In genomic region chr14:101233391-101233790, GRCh38 we compare ENCODE assay signal across 22 cellular contexts.
"Had no signal": no experiment of that assay in that cellular context is flagged by ENCODE, and none has a peak within 500 bp of the region (broad histone marks: within the 10 kb centered on the region; RNA-seq: fewer than 3 reads in every experiment).

No MANE protein-coding gene starts in this region.

- ATAC-seq: activated T-cell treated with anti-CD3 and anti-CD28 coated beads, Interleukin-2, amount 50 U/mL, for 4 hours; effector memory CD8-positive, alpha-beta T cell; gastrocnemius medialis; right cardiac atrium; T-helper 17 cell had no signal

- DNase-seq: activated B cell treated with CpG ODN at 0.5 μM for 24 hours; activated CD4-positive, alpha-beta T cell treated with anti-CD3 and anti-CD28 coated beads for 4 hours; activated CD4-positive, alpha-beta T cell treated with anti-CD3 and anti-CD28 coated beads, Interleukin-2, amount 50 U/mL, for 48 hours; activated naive CD4-positive, alpha-beta T cell treated with Interleukin-2 at 50 U/mL for 16 hours; activated naive CD8-positive, alpha-beta T cell treated with anti-CD3 and anti-CD28 coated beads for 36 hours; activated T-cell treated with anti-CD3 and anti-CD28 coated beads, Interleukin-2, amount 50 U/mL, for 4 hours; effector memory CD8-positive, alpha-beta T cell; gastrocnemius medialis; left ventricle myocardium inferior; ovary; right cardiac atrium; stimulated activated CD4-positive, alpha-beta T cell treated with anti-CD3 and anti-CD28 coated beads, Interleukin-4, amount 100 ng/mL, for 24 hours; substantia nigra; SW 1271; T-helper 17 cell; thyroid gland had no signal

- H3K27ac Mint-ChIP-seq: activated B cell treated with CpG ODN at 0.5 μM for 24 hours; activated naive CD8-positive, alpha-beta T cell treated with anti-CD3 and anti-CD28 coated beads for 36 hours; activated T-helper 2 cell treated with anti-CD3 and anti-CD28 coated beads, Interferon-gamma antibody, Interleukin-2, Interleukin-4, amounts not matched to agents 10 μg/mL and 5 μg/mL and 100 μg/mL, durations not matched to agents 14 hours and 24 hours and 36 hours; effector memory CD8-positive, alpha-beta T cell; stimulated activated naive CD8-positive, alpha-beta T cell treated with anti-CD3 and anti-CD28 coated beads, Interleukin-15, Interleukin-2, amounts not matched to agents 100 ng/mL and 50 ng/mL, for 24 hours; T-helper 17 cell had no signal

- H3K27me3 Mint-ChIP-seq: stimulated activated naive CD8-positive, alpha-beta T cell treated with anti-CD3 and anti-CD28 coated beads, Interleukin-15, Interleukin-2, amounts not matched to agents 100 ng/mL and 50 ng/mL, for 24 hours had no signal

- H3K4me3 ChIP-seq: breast epithelium, dorsolateral prefrontal cortex, esophagus muscularis mucosa, gastrocnemius medialis, left ventricle myocardium inferior, ovary, thyroid gland had no signal

- H3K36me3 ChIP-seq: breast epithelium, esophagus muscularis mucosa, gastrocnemius medialis, left ventricle myocardium inferior, ovary, thyroid gland had no signal

- H3K27me3 ChIP-seq: gastrocnemius medialis, ovary, thyroid gland had no signal

- H3K27ac ChIP-seq: breast epithelium, dorsolateral prefrontal cortex, esophagus muscularis mucosa, gastrocnemius medialis, left ventricle myocardium inferior, ovary, thyroid gland had no signal

- H3K4me1 Mint-ChIP-seq: activated B cell treated with CpG ODN at 0.5 μM for 24 hours; activated naive CD8-positive, alpha-beta T cell treated with anti-CD3 and anti-CD28 coated beads for 36 hours; central memory CD8-positive, alpha-beta T cell had no signal

- H3K4me1 ChIP-seq: breast epithelium, gastrocnemius medialis, left ventricle myocardium inferior, thyroid gland had no signal

- H3K4me3 Mint-ChIP-seq: activated B cell treated with CpG ODN at 0.5 μM for 24 hours; activated naive CD8-positive, alpha-beta T cell treated with anti-CD3 and anti-CD28 coated beads for 36 hours; activated T-cell treated with anti-CD3 and anti-CD28 coated beads, Interleukin-2, amount 50 U/mL, for 4 hours; central memory CD8-positive, alpha-beta T cell; effector memory CD8-positive, alpha-beta T cell; stimulated activated naive CD8-positive, alpha-beta T cell treated with anti-CD3 and anti-CD28 coated beads, Interleukin-15, Interleukin-2, amounts not matched to agents 100 ng/mL and 50 ng/mL, for 24 hours; T-helper 17 cell had no signal

- H3K9me3 ChIP-seq: breast epithelium, esophagus muscularis mucosa, gastrocnemius medialis, left ventricle myocardium inferior, ovary, thyroid gland had no signal

- H3K36me3 Mint-ChIP-seq: activated naive CD8-positive, alpha-beta T cell treated with anti-CD3 and anti-CD28 coated beads for 36 hours had no signal

- H3K9me3 Mint-ChIP-seq: activated B cell treated with CpG ODN at 0.5 μM for 24 hours; activated naive CD8-positive, alpha-beta T cell treated with anti-CD3 and anti-CD28 coated beads for 36 hours; activated T-cell treated with anti-CD3 and anti-CD28 coated beads, Interleukin-2, amount 50 U/mL, for 4 hours; activated T-helper 2 cell treated with anti-CD3 and anti-CD28 coated beads, Interferon-gamma antibody, Interleukin-2, Interleukin-4, amounts not matched to agents 10 μg/mL and 5 μg/mL and 100 μg/mL, durations not matched to agents 14 hours and 24 hours and 36 hours; central memory CD8-positive, alpha-beta T cell; effector memory CD8-positive, alpha-beta T cell; stimulated activated naive CD8-positive, alpha-beta T cell treated with anti-CD3 and anti-CD28 coated beads, Interleukin-15, Interleukin-2, amounts not matched to agents 100 ng/mL and 50 ng/mL, for 24 hours had no signal
